Comparison of ENCODE assay signal across 6 cellular contexts in genomic region chr14:22887260-22887989, GRCh38. TPM values are rescaled to one million over a fixed set of nuclear protein-coding genes. Genes with fewer than 3 reads are reported as not detected.
DNase-seq lines count a peak whose midpoint lies in the region; ATAC-seq and TF ChIP-seq lines count a peak whose summit lies in the region.

No MANE protein-coding gene starts in this region.

- peaks cover 21% of the 10 kb centered on the region for H3K4me1 ChIP-seq in mucosa of descending colon (ENCODE audit: low read depth)

- intact Hi-C loops in mucosa of descending colon (cut with DNase I, micrococcal nuclease) = no loop called here

- ATAC-seq in HG02759 (IDR thresholded peaks at IDR 0.05; ENCODE audit: unreplicated experiment) (peak; percentile 32), mucosa of descending colon (peak; percentile 75)

- H3K36me3 ChIP-seq in mucosa of descending colon (ENCODE audit: low read depth) (no peaks in the 10 kb centered on the region), WERI-Rb-1 (no peaks in the 10 kb centered on the region)

- no peak overlapping the region for H3K27ac ChIP-seq in WERI-Rb-1

- H3K4me3 ChIP-seq in mucosa of descending colon (peak overlapping the region; percentile 30), WERI-Rb-1 (ENCODE audit: low read depth, low read length) (no peak overlapping the region)

- H3K27me3 ChIP-seq in WERI-Rb-1 (ENCODE audit: insufficient read depth, low read depth, severe bottlenecking) = no peaks in the 10 kb centered on the region

- H3K9me3 ChIP-seq in mucosa of descending colon = no peaks in the 10 kb centered on the region
- no peaks in the 10 kb centered on the region for H3K9me3 ChIP-seq in WERI-Rb-1 (ENCODE audit: severe bottlenecking)

- TF ChIP-seq CTCF in mucosa of descending colon (IDR thresholded peaks at IDR 0.05) (no peak), WERI-Rb-1 (IDR thresholded peaks at IDR 0.05; ENCODE audit: low read depth, low read length) (no peak)

- DNase-seq in Daoy (ENCODE audit: low read depth) (peak; percentile 64), NCI-H524 (lab: John Stamatoyannopoulos, UW) (peak; percentile 99 to 100), brain pericyte (ENCODE audit: low read depth, low spot score) (peak; percentile 55), mucosa of descending colon (peak in 2 of 3 donors; percentile 58 to 82), WERI-Rb-1 (no peak)

RNA-seq across cellular contexts. Expression of gene REM2, which starts 4.4 kb away (rescaled TPM):
- total RNA-seq in Daoy (2014; rRNA removed; shearing (Covaris generic)) = 0.74 TPM in 1 of 2 replicates, not detected in the other
- under 1 TPM; 0.35 to 0.66 (median 0.51) TPM for total RNA-seq in mucosa of descending colon

RNA-seq across cellular contexts. Expression of gene LRP10, which starts 15.9 kb away (rescaled TPM):
- total RNA-seq in Daoy (2014; rRNA removed; shearing (Covaris generic)) = 17.3 and 21.1 TPM in 2 replicates
- 100 to 1,000 TPM; 218 to 276 (median 245) TPM for total RNA-seq in mucosa of descending colon

RNA-seq across cellular contexts. Expression of gene RBM23, which starts 31.5 kb away (rescaled TPM):
- total RNA-seq in Daoy (2014; rRNA removed; shearing (Covaris generic)) = 105 and 120 TPM in 2 replicates
- total RNA-seq in mucosa of descending colon = 10 to 100 TPM; 74.1 to 97.9 (median 75.3) TPM

RNA-seq across cellular contexts. Expression of gene PRMT5, which starts 41.8 kb away (rescaled TPM):
- 150 and 184 TPM in 2 replicates for total RNA-seq in Daoy (2014; rRNA removed; shearing (Covaris generic))
- total RNA-seq in mucosa of descending colon = 10 to 100 TPM; 47.7 to 55.1 (median 50.2) TPM

RNA-seq across cellular contexts. Expression of gene MMP14, which starts 51.0 kb away (rescaled TPM):
- total RNA-seq in Daoy (2014; rRNA removed; shearing (Covaris generic)) = 158 and 176 TPM in 2 replicates
- 100 to 1,000 TPM in 2 of 3 donors, 10 to 100 TPM in 1; 48.1 to 161 (median 104) TPM for total RNA-seq in mucosa of descending colon
